ENCODE assay signal across 15 cellular contexts in the genomic region with DNA sequence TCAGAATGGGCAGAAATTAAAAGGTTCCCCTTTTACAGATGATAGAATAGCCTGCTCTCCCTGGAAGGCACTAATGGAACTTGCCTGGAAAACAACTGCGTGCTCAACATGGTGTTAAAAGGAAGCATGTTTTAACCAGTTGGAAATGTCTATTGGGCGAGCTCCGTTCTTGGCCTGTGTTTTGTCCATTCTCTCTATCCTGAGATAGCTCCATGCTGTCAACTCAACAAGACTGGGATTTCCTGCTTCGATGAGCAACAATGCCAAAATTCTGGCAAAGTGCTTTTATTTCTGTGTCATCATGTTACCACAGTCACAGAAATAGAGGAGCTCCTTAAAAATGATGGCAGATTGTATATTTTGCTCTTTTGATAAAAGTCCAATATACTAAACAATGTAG.
DNase-seq lines count a peak whose midpoint lies in the region; ATAC-seq, FAIRE-seq and TF ChIP-seq lines count a peak whose summit lies in the region.
"Had no signal": no experiment of that assay in that cellular context is flagged by ENCODE, and none has a peak within 500 bp of the region (broad histone marks: within the 10 kb centered on the region; RNA-seq: fewer than 3 reads in every experiment).

No MANE protein-coding gene starts in this region.

- H3K4me3 ChIP-seq in AG10803 (ENCODE audit: low read length) (no peak overlapping the region), keratinocyte (ENCODE audit: control insufficient read depth in 2 of 3, extremely low read depth in 1 of 3, insufficient read depth in 2 of 3, low read depth in 1 of 3, low read length in 3 of 3) (no peak overlapping the region)
- H3K4me3 ChIP-seq: coronary artery had no signal

- H3K9me1 ChIP-seq in keratinocyte (ENCODE audit: control insufficient read depth, extremely low read depth, insufficient read depth, low read length): no peaks in the 10 kb centered on the region

- DNase-seq in AG10803 (ENCODE audit: low read depth) (peak; percentile 76), LHCN-M2 (ENCODE audit: low read depth) (peak; percentile 62), dermis microvascular lymphatic vessel endothelial cell (ENCODE audit: low read depth in 2 of 2) (peak; percentile 81 to 83), keratinocyte (ENCODE audit: low read depth, low spot score) (no peak), superior temporal gyrus (ENCODE audit: extremely low spot score) (no peak), NCI-H146 (lab: John Stamatoyannopoulos, UW) (no peak)
- DNase-seq: activated CD4-positive, alpha-beta T cell treated with anti-CD3 and anti-CD28 coated beads, Interleukin-2, amount 50 U/mL, for 4 hours; Karpas-422; NCI-H1436; nucleus accumbens; stimulated activated CD4-positive, alpha-beta T cell treated with anti-CD3 and anti-CD28 coated beads, Interleukin-4, amount 100 ng/mL, for 24 hours had no signal

- peaks cover 28% of the 10 kb centered on the region for H3K4me1 ChIP-seq in keratinocyte (ENCODE audit: control insufficient read depth, extremely low read depth, insufficient read depth, low read length)

- H3K27ac ChIP-seq in keratinocyte (ENCODE audit: control insufficient read depth, insufficient read depth, low read length): peak overlapping the region; percentile 36
- H3K27ac ChIP-seq: coronary artery had no signal

- dilution Hi-C loops in keratinocyte (cut with MboI; ENCODE audit: extremely low pct_ligation_motif_present, low sequenced_read_pairs): no loop called here

- no peaks in the 10 kb centered on the region for H4K20me1 ChIP-seq in keratinocyte (ENCODE audit: control insufficient read depth, extremely low read depth, insufficient read depth, low read length)

- peak overlapping the region; percentile 33 for H3K4me2 ChIP-seq in keratinocyte (ENCODE audit: control insufficient read depth, extremely low read depth, insufficient read depth, low read depth, low read length)

- no peak for TF ChIP-seq CTCF in AG10803 (conservative IDR thresholded peaks at IDR 0.05; ENCODE audit: low read length)
- no peak for TF ChIP-seq CTCF in keratinocyte (optimal IDR thresholded peaks at IDR 0.05 in 1 of 3, IDR thresholded peaks at IDR 0.05 in 1 of 3, conservative IDR thresholded peaks at IDR 0.05 in 1 of 3; ENCODE audit: extremely low read depth in 1 of 3, insufficient read depth in 2 of 3, low read length in 3 of 3)

- peak overlapping the region; percentile 78 for H2AFZ ChIP-seq in keratinocyte (ENCODE audit: control insufficient read depth, low read length)

- ATAC-seq in GM18909 (IDR thresholded peaks at IDR 0.05; ENCODE audit: poor library complexity, unreplicated experiment) (no peak), HG02588 (IDR thresholded peaks at IDR 0.05; ENCODE audit: unreplicated experiment) (no peak)
- ATAC-seq: activated T-helper 17 cell treated with anti-CD3 and anti-CD28 coated beads, Interleukin-2, amount 50 U/mL, for 72 hours had no signal

- no peaks in the 10 kb centered on the region for H3K79me2 ChIP-seq in keratinocyte (ENCODE audit: control insufficient read depth, insufficient read depth, low read length)

- no peaks in the 10 kb centered on the region for H3K9me3 ChIP-seq in keratinocyte (ENCODE audit: control insufficient read depth, low read depth, low read length)

- FAIRE-seq in keratinocyte (lab: Jason Lieb, UNC): peak; percentile 55

- no peaks in the 10 kb centered on the region for H3K27me3 ChIP-seq in keratinocyte (ENCODE audit: control insufficient read depth, extremely low read depth, insufficient read depth, low read length)

- no peak overlapping the region for H3K9ac ChIP-seq in keratinocyte (ENCODE audit: control insufficient read depth, extremely low read depth, insufficient read depth, low read length)

- H3K36me3 ChIP-seq in keratinocyte (ENCODE audit: control insufficient read depth in 2 of 2, extremely low read depth in 1 of 2, insufficient read depth in 2 of 2, low read length in 2 of 2): no peaks in the 10 kb centered on the region

Comparison
In these comparisons a context has a peak if more than half of its experiments do, and no peak if none do; other contexts are left out.
1. DNase-seq: peak in AG10803 (single experiment), LHCN-M2 (single experiment) and dermis microvascular lymphatic vessel endothelial cell (2 of 2); none in keratinocyte (single experiment), superior temporal gyrus (single experiment) and NCI-H146 (single experiment).